17 cellular contexts compared by ENCODE assay signal in the genomic region with DNA sequence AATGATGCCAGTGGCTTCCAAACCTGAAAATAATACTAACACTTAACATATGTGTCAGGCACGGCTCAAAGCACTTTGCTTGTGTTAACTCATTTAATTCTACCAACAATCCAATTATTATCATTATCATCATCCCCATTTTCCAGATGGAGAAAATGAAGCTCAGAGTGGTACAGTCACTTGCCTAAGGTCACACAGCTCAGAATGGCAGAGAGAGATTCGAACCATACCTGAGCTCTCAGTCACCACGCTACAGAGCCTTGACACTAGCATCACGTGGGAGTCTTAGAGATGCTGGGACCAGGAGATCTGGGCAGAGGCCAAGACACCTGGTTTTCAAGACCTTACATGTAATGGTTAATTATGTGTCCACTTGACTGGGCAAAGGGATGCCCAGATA. TPM values are rescaled to one million over a fixed set of nuclear protein-coding genes. Genes with fewer than 3 reads are reported as not detected.
DNase-seq lines count a peak whose midpoint lies in the region; ATAC-seq, FAIRE-seq and TF ChIP-seq lines count a peak whose summit lies in the region.
"Had no signal": no experiment of that assay in that cellular context is flagged by ENCODE, and none has a peak within 500 bp of the region (broad histone marks: within the 10 kb centered on the region; RNA-seq: fewer than 3 reads in every experiment).

No MANE protein-coding gene starts in this region.

- no peak overlapping the region for H2BK5ac ChIP-seq in trophoblast cell (ENCODE audit: low read depth, low read length, poor library complexity)

- CTCF ChIA-PET in SK-N-SH (lab: Yijun Ruan, JAX) (interaction anchor here (1.1 to 5.2 kb wide), 2 partner anchors 15 to 48 kb away, joined by 3 to 31 read pairs; no protein-coding TSS in a partner anchor), K562 (lab: Yijun Ruan, JAX; ENCODE audit: low intra/inter-chr PET ratio) (no interaction called here)

- DNase-seq in SK-N-SH = peak; percentile 7
- peak; percentile 0 for DNase-seq in HuH-7.5 (ENCODE audit: low spot score)
- peak in 1 of 4 experiments; percentile 13 for DNase-seq in K562 (ENCODE audit: extremely low read depth in 1 of 4, low spot score in 3 of 4)
- DNase-seq in trophoblast cell = peak; percentile 29 to 54
- DNase-seq in breast epithelium (ENCODE audit: low spot score in 2 of 2) = no peak
- no peak for DNase-seq in MV-4-11 (lab: John Stamatoyannopoulos, UW)
- DNase-seq in cardiac septum (ENCODE audit: low spot score) = no peak
- DNase-seq: Calu3; CD8-positive, alpha-beta T cell; DMS79 treated with DMSO at 0.1 percent for 48 hours; GF-D8; GOT3; H7 had no signal

- no peak for TF ChIP-seq CTCF in SK-N-SH (IDR thresholded peaks at IDR 0.05)
- no peak for TF ChIP-seq CTCF in K562 (IDR thresholded peaks at IDR 0.05 in 2 of 3, conservative IDR thresholded peaks at IDR 0.05 in 1 of 3; ENCODE audit: insufficient read depth in 2 of 3, low read depth in 1 of 3, low read length in 3 of 3)
- no peak for TF ChIP-seq CTCF in breast epithelium (IDR thresholded peaks at IDR 0.05)

- H3K79me1 ChIP-seq in trophoblast cell (ENCODE audit: low read length) = no peaks in the 10 kb centered on the region

- no peak overlapping the region for H2AK5ac ChIP-seq in trophoblast cell (ENCODE audit: low read length)

- peaks cover 2% of the 10 kb centered on the region for H3K9me1 ChIP-seq in K562 (ENCODE audit: control insufficient read depth, insufficient read depth, low read length)

- H3K9me3 ChIP-seq in SK-N-SH (no peaks in the 10 kb centered on the region), K562 (replicated peaks; ENCODE audit: control insufficient read depth, insufficient read depth, low read depth, low read length) (no peaks in the 10 kb centered on the region), trophoblast cell (ENCODE audit: insufficient read depth, low read depth, low read length) (peaks cover 5% of the 10 kb centered on the region), breast epithelium (no peaks in the 10 kb centered on the region)

- intact Hi-C loops in K562 (cut with micrococcal nuclease) (no loop called here), breast epithelium (cut with DNase I; ENCODE audit: low total_unique reads) (no loop called here), cardiac septum (cut with DNase I) (no loop called here)

- H4K20me1 ChIP-seq in SK-N-SH (ENCODE audit: insufficient read depth) (no peaks in the 10 kb centered on the region), K562 (replicated peaks; ENCODE audit: control insufficient read depth, insufficient read depth, low read length) (no peaks in the 10 kb centered on the region; the same call in 1 of the 2 replicates)

- H2BK120ac ChIP-seq in trophoblast cell (ENCODE audit: insufficient read depth, low read length, poor library complexity) = no peak overlapping the region

- H3K27me3 ChIP-seq in SK-N-SH (ENCODE audit: insufficient read depth) (no peaks in the 10 kb centered on the region), K562 (ENCODE audit: control insufficient read depth in 2 of 2, insufficient read depth in 2 of 2, low read length in 2 of 2) (no peaks in the 10 kb centered on the region), trophoblast cell (ENCODE audit: insufficient read depth, low read length) (no peaks in the 10 kb centered on the region), breast epithelium (no peaks in the 10 kb centered on the region)
- H3K27me3 ChIP-seq: BLaER1 treated with 17β-estradiol and CSF1 and Interleukin-3, amounts not matched to agents 10 nM and 100 nM had no signal

- no peak for FAIRE-seq in K562 (lab: Jason Lieb, UNC)

- no peak overlapping the region for H4K8ac ChIP-seq in trophoblast cell (ENCODE audit: low read depth, low read length)

- H3K14ac ChIP-seq in trophoblast cell (ENCODE audit: low read length) = no peak overlapping the region

- H3K9me2 ChIP-seq in SK-N-SH = no peaks in the 10 kb centered on the region

- H3K23ac ChIP-seq in trophoblast cell (ENCODE audit: low read length) = no peak overlapping the region

- POLR2A ChIA-PET in SK-N-SH (lab: Yijun Ruan, JAX) (no interaction called here), K562 (lab: Yijun Ruan, JAX) (interaction anchor here (0.6 to 1.2 kb wide), 3 partner anchors 9 to 294 kb away, joined by 3 to 4 read pairs (median 4); no protein-coding TSS in a partner anchor)

- H3K27ac ChIP-seq in SK-N-SH (ENCODE audit: low read depth in 2 of 2, low read length in 1 of 2) (no peak overlapping the region), K562 (ENCODE audit: extremely low read depth, low read depth, low read length) (no peak overlapping the region), trophoblast cell (ENCODE audit: low read depth, low read length) (no peak overlapping the region), breast epithelium (no peak overlapping the region)
- H3K27ac ChIP-seq: 22Rv1, HL-60 had no signal

- H3F3A ChIP-seq in SK-N-SH (replicated peaks; ENCODE audit: insufficient read depth) = no peaks in the 10 kb centered on the region

- in situ Hi-C loops in K562 (cut with MboI) = no loop called here

- H3K9ac ChIP-seq in SK-N-SH = no peak overlapping the region
- no peak overlapping the region for H3K9ac ChIP-seq in K562 (ENCODE audit: insufficient read depth in 1 of 2, low read depth in 2 of 2, low read length in 2 of 2)
- H3K9ac ChIP-seq in trophoblast cell (ENCODE audit: low read length) = no peak overlapping the region
- H3K9ac ChIP-seq: BLaER1 treated with 17β-estradiol and CSF1 and Interleukin-3, amounts not matched to agents 10 nM and 100 nM had no signal

- no TSS peak for BruUV-seq in K562 (replicated peaks; lab: Mats Ljungman, UMichigan)

- H2BK12ac ChIP-seq in trophoblast cell (ENCODE audit: low read length) = no peak overlapping the region

- no peak overlapping the region for H3K18ac ChIP-seq in trophoblast cell (ENCODE audit: low read length)

- no peak overlapping the region for H4K12ac ChIP-seq in trophoblast cell (ENCODE audit: low read depth, low read length)

- no peaks in the 10 kb centered on the region for H3K4me1 ChIP-seq in SK-N-SH (ENCODE audit: control insufficient read depth in 1 of 2, insufficient read depth in 2 of 2, low read depth in 1 of 2, low read length in 1 of 2)
- peaks cover 0 to 9% of the 10 kb centered on the region in 2 experiments; a peak in 1 of 5 replicates for H3K4me1 ChIP-seq in K562 (replicated peaks in 1 of 2; ENCODE audit: control insufficient read depth in 2 of 2, insufficient read depth in 2 of 2, low read length in 2 of 2)
- H3K4me1 ChIP-seq in trophoblast cell (ENCODE audit: control insufficient read depth in 1 of 2, insufficient read depth in 2 of 2, low read length in 2 of 2) = no peaks in the 10 kb centered on the region
- no peaks in the 10 kb centered on the region for H3K4me1 ChIP-seq in breast epithelium

- TF ChIP-seq POLR2A in K562 (conservative IDR thresholded peaks at IDR 0.05) (no peak), breast epithelium (IDR thresholded peaks at IDR 0.05) (no peak)

- no peak overlapping the region for H4K91ac ChIP-seq in trophoblast cell (ENCODE audit: low read depth, low read length)

- H3K4me3 ChIP-seq in SK-N-SH (ENCODE audit: low read depth in 2 of 2, low read length in 1 of 2) (no peak overlapping the region), K562 (no peak overlapping the region), trophoblast cell (ENCODE audit: low read depth, low read length) (no peak overlapping the region), breast epithelium (no peak overlapping the region)

- TF ChIP-seq RAD21 in SK-N-SH (IDR thresholded peaks at IDR 0.05; ENCODE audit: low read length) = no peak
- no peak for TF ChIP-seq RAD21 in K562 (CRISPR knock-in tag; conservative IDR thresholded peaks at IDR 0.05 in 1 of 2, IDR thresholded peaks at IDR 0.05 in 1 of 2)

- H3K4ac ChIP-seq in trophoblast cell (ENCODE audit: low read depth, low read length) = no peak overlapping the region

- 94% methylated on average over 4 of the region's 4 CpGs for WGBS in SK-N-SH (ENCODE audit: low lambda C conversion rate)
- WGBS in K562 (ENCODE audit: insufficient coverage, low coverage, missing lambda C conversion rate) = 93% methylated on average over 4 of the region's 4 CpGs
- no CpG with 5 or more reads among the region's 4 CpGs for WGBS in trophoblast cell (ENCODE audit: extremely low coverage, insufficient coverage, insufficient read length)

- H3K79me2 ChIP-seq in SK-N-SH (ENCODE audit: insufficient read depth) (no peaks in the 10 kb centered on the region), K562 (ENCODE audit: control insufficient read depth, insufficient read depth, low read length) (no peaks in the 10 kb centered on the region), trophoblast cell (ENCODE audit: control insufficient read depth, insufficient read depth, low read length, poor library complexity) (no peaks in the 10 kb centered on the region)

- TF ChIP-seq EP300 in SK-N-SH (IDR thresholded peaks at IDR 0.05; ENCODE audit: borderline replicate concordance in 1 of 2, low read depth in 1 of 2, low read length in 1 of 2) = no peak
- no peak for TF ChIP-seq EP300 in K562 (IDR thresholded peaks at IDR 0.05; ENCODE audit: low read length)

- no peak overlapping the region for H3K4me2 ChIP-seq in SK-N-SH
- no peak overlapping the region for H3K4me2 ChIP-seq in K562 (ENCODE audit: insufficient read depth, low read length)
- H3K4me2 ChIP-seq in trophoblast cell (ENCODE audit: low read length) = no peak overlapping the region

- peaks cover 16 to 40% of the 10 kb centered on the region in 2 experiments for H3K36me3 ChIP-seq in SK-N-SH (replicated peaks in 1 of 2; ENCODE audit: control insufficient read depth in 1 of 2, insufficient read depth in 2 of 2, low read length in 1 of 2)
- peaks cover 84% of the 10 kb centered on the region; the same call in 2 of the 3 replicates for H3K36me3 ChIP-seq in K562 (ENCODE audit: control insufficient read depth, insufficient read depth, low read length)
- peaks cover 42 to 57% of the 10 kb centered on the region in 2 experiments for H3K36me3 ChIP-seq in trophoblast cell (ENCODE audit: control insufficient read depth in 1 of 2, insufficient read depth in 2 of 2, low read length in 2 of 2)
- H3K36me3 ChIP-seq in breast epithelium = peaks cover 4% of the 10 kb centered on the region

- no peak overlapping the region for H2AFZ ChIP-seq in SK-N-SH (ENCODE audit: low read depth)
- H2AFZ ChIP-seq in K562 (ENCODE audit: low read depth, low read length) = no peak overlapping the region
- H2AFZ ChIP-seq in trophoblast cell (ENCODE audit: insufficient read depth, low read length, poor library complexity) = no peak overlapping the region

- ATAC-seq in SK-N-SH treated with all-trans-retinoic acid at 6 μM for 48 hours = no peak
- no peak for ATAC-seq in K562
- ATAC-seq: CD8-positive, alpha-beta T cell had no signal

RNA-seq across cellular contexts. Expression of a gene that starts 34.2 kb away (rescaled TPM):
- polyA plus RNA-seq in SK-N-SH (2012; rRNA removed) (12.3 and 16.1 TPM in 2 replicates), K562 (2011; rRNA removed) (6.7 and 12.1 TPM in 2 replicates), K562 (2014; fragmentation: Illumina TruSeq; extraction: Trizol) (17.5 and 24.1 TPM in 2 replicates), K562 (2014; fragmentation: Nextera tagmentation; extraction: Ambion mirVana) (under 1 TPM; 0.14 to 0.27 TPM), K562 (2014; rRNA removed) (24.8 and 25.6 TPM in 2 replicates)
- polyA plus RNA-seq in SK-N-SH (2012; cell fraction: cytosol; rRNA removed) = 5.8 and 8.7 TPM in 2 replicates
- polyA plus RNA-seq in SK-N-SH (2012; cell fraction: nucleus; rRNA removed) = 34.5 and 34.7 TPM in 2 replicates
- 29.1 and 94.8 TPM in 2 replicates for total RNA-seq in K562 (2011; cell fraction: chromatin; rRNA removed; ENCODE audit: low replicate concordance)
- 57.7 and 61.7 TPM in 2 replicates for total RNA-seq in K562 (2011; cell fraction: nucleolus; rRNA removed)
- total RNA-seq in K562 (2011; cell fraction: nucleoplasm; rRNA removed) = 33.2 and 35.2 TPM in 2 replicates
- total RNA-seq in K562 (2014; rRNA removed) (35.0 and 42.2 TPM in 2 replicates), K562 (2014; rRNA removed; fragmentation: Illumina TruSeq; extraction: Trizol) (8.4 and 9.7 TPM in 2 replicates), K562 (2015; rRNA removed; fragmentation: Illumina TruSeq; extraction: Trizol) (22.7 and 25.4 TPM in 2 replicates), K562 (2021) (44.8 and 49.5 TPM in 2 replicates), breast epithelium (10 to 100 TPM in 2 of 3 donors, 1 to 10 TPM in 1; 9.8 to 17.0 (median 13.8) TPM), cardiac septum (7.1 TPM)
- polyA plus RNA-seq in K562 (2011; cell fraction: cytosol; rRNA removed) = 6.0 and 11.4 TPM in 2 replicates
- 37.1 and 57.1 TPM in 2 replicates for polyA plus RNA-seq in K562 (2011; cell fraction: nucleus; rRNA removed)
- polyA plus RNA-seq in K562 (2012) = 14.6 and 26.3 TPM in 2 replicates
- 9.7 and 11.1 TPM in 2 replicates for polyA minus RNA-seq in K562 (2011; rRNA and poly(A)+ RNA removed)
- polyA minus RNA-seq in K562 (2011; cell fraction: cytosol; rRNA and poly(A)+ RNA removed) = 15.8 and 19.0 TPM in 2 replicates
- polyA minus RNA-seq in K562 (2011; cell fraction: nucleus; rRNA and poly(A)+ RNA removed) = 18.3 and 22.2 TPM in 2 replicates
- 10.0 and 11.2 TPM in 2 replicates for polyA plus RNA-seq in trophoblast cell (2013)

RNA-seq across cellular contexts. Expression of a gene that starts 38.7 kb away (rescaled TPM):
- polyA plus RNA-seq in SK-N-SH (2012; rRNA removed) = 3.7 and 3.8 TPM in 2 replicates
- 4.6 and 4.8 TPM in 2 replicates for polyA plus RNA-seq in SK-N-SH (2012; cell fraction: cytosol; rRNA removed)
- polyA plus RNA-seq in SK-N-SH (2012; cell fraction: nucleus; rRNA removed) = 1.4 and 1.6 TPM in 2 replicates
- 16.2 and 18.6 TPM in 2 replicates for total RNA-seq in K562 (2011; cell fraction: chromatin; rRNA removed; ENCODE audit: low replicate concordance)
- total RNA-seq in K562 (2011; cell fraction: nucleolus; rRNA removed) = 17.1 and 17.2 TPM in 2 replicates
- 29.4 and 43.7 TPM in 2 replicates for total RNA-seq in K562 (2011; cell fraction: nucleoplasm; rRNA removed)
- 15.8 and 18.9 TPM in 2 replicates for total RNA-seq in K562 (2014; rRNA removed)
- total RNA-seq in K562 (2014; rRNA removed; fragmentation: Illumina TruSeq; extraction: Trizol) = 24.2 and 24.7 TPM in 2 replicates
- total RNA-seq in K562 (2015; rRNA removed; fragmentation: Illumina TruSeq; extraction: Trizol) = 24.4 and 25.0 TPM in 2 replicates
- total RNA-seq in K562 (2021) = 24.6 TPM in 2 replicates
- polyA plus RNA-seq in K562 (2011; rRNA removed) = 13.5 and 15.2 TPM in 2 replicates
- polyA plus RNA-seq in K562 (2011; cell fraction: cytosol; rRNA removed) = 11.4 and 14.8 TPM in 2 replicates
- 3.4 and 3.6 TPM in 2 replicates for polyA plus RNA-seq in K562 (2011; cell fraction: nucleus; rRNA removed)
- 7.6 and 12.1 TPM in 2 replicates for polyA plus RNA-seq in K562 (2012)
- polyA plus RNA-seq in K562 (2014; fragmentation: Illumina TruSeq; extraction: Trizol) = 18.8 and 21.2 TPM in 2 replicates
- polyA plus RNA-seq in K562 (2014; fragmentation: Nextera tagmentation; extraction: Ambion mirVana) = 10 to 100 TPM; 12.3 to 16.6 TPM
- 12.9 and 16.2 TPM in 2 replicates for polyA plus RNA-seq in K562 (2014; rRNA removed)
- polyA minus RNA-seq in K562 (2011; rRNA and poly(A)+ RNA removed) = 25.7 and 28.6 TPM in 2 replicates
- polyA minus RNA-seq in K562 (2011; cell fraction: cytosol; rRNA and poly(A)+ RNA removed) = 17.7 and 21.7 TPM in 2 replicates
- 2.2 and 4.0 TPM in 2 replicates for polyA minus RNA-seq in K562 (2011; cell fraction: nucleus; rRNA and poly(A)+ RNA removed)
- polyA plus RNA-seq in trophoblast cell (2013) = 4.8 and 5.1 TPM in 2 replicates
- total RNA-seq in breast epithelium = 1 to 10 TPM; 4.3 to 6.7 (median 5.0) TPM
- total RNA-seq in cardiac septum = 3.4 TPM

RNA-seq across cellular contexts. Expression of a gene that starts 40.3 kb away (rescaled TPM):
- 1,327 and 1,666 TPM in 2 replicates for polyA plus RNA-seq in SK-N-SH (2012; rRNA removed)
- 1,141 and 1,342 TPM in 2 replicates for polyA plus RNA-seq in SK-N-SH (2012; cell fraction: cytosol; rRNA removed)
- polyA plus RNA-seq in SK-N-SH (2012; cell fraction: nucleus; rRNA removed) = 1,930 and 2,064 TPM in 2 replicates
- total RNA-seq in K562 (2011; cell fraction: chromatin; rRNA removed; ENCODE audit: low replicate concordance) = 193 and 317 TPM in 2 replicates
- total RNA-seq in K562 (2011; cell fraction: nucleolus; rRNA removed) = 188 and 214 TPM in 2 replicates
- 283 and 301 TPM in 2 replicates for total RNA-seq in K562 (2011; cell fraction: nucleoplasm; rRNA removed)
- 717 and 744 TPM in 2 replicates for total RNA-seq in K562 (2014; rRNA removed)
- 771 and 813 TPM in 2 replicates for total RNA-seq in K562 (2014; rRNA removed; fragmentation: Illumina TruSeq; extraction: Trizol)
- 795 and 812 TPM in 2 replicates for total RNA-seq in K562 (2015; rRNA removed; fragmentation: Illumina TruSeq; extraction: Trizol)
- total RNA-seq in K562 (2021) = 697 and 765 TPM in 2 replicates
- 1,118 and 1,197 TPM in 2 replicates for polyA plus RNA-seq in K562 (2011; rRNA removed)
- polyA plus RNA-seq in K562 (2011; cell fraction: cytosol; rRNA removed) = 514 and 899 TPM in 2 replicates
- 518 and 627 TPM in 2 replicates for polyA plus RNA-seq in K562 (2011; cell fraction: nucleus; rRNA removed)
- 1,269 and 1,358 TPM in 2 replicates for polyA plus RNA-seq in K562 (2012)
- polyA plus RNA-seq in K562 (2014; fragmentation: Illumina TruSeq; extraction: Trizol) = 825 and 860 TPM in 2 replicates
- polyA plus RNA-seq in K562 (2014; fragmentation: Nextera tagmentation; extraction: Ambion mirVana) = 1,000 to 10,000 TPM in 1 of 2 experiments, 100 to 1,000 TPM in 1; 927 to 1,153 TPM
- polyA plus RNA-seq in K562 (2014; rRNA removed) = 533 and 624 TPM in 2 replicates
- 765 and 975 TPM in 2 replicates for polyA minus RNA-seq in K562 (2011; rRNA and poly(A)+ RNA removed)
- 543 and 602 TPM in 2 replicates for polyA minus RNA-seq in K562 (2011; cell fraction: cytosol; rRNA and poly(A)+ RNA removed)
- polyA minus RNA-seq in K562 (2011; cell fraction: nucleus; rRNA and poly(A)+ RNA removed) = 77.0 and 177 TPM in 2 replicates
- polyA plus RNA-seq in trophoblast cell (2013) = 1,300 and 1,363 TPM in 2 replicates
- 1,000 to 10,000 TPM; 1,552 to 1,797 (median 1,598) TPM for total RNA-seq in breast epithelium
- total RNA-seq in cardiac septum = 1,009 TPM

Comparison
In these comparisons a context has a peak if more than half of its experiments do, and no peak if none do; other contexts are left out.
1. DNase-seq: peak in SK-N-SH (single experiment), HuH-7.5 (single experiment) and trophoblast cell (2 of 2); none in breast epithelium (0 of 2), MV-4-11 (single experiment) and cardiac septum (single experiment).